11 cellular contexts compared by ENCODE assay signal in the genomic region with DNA sequence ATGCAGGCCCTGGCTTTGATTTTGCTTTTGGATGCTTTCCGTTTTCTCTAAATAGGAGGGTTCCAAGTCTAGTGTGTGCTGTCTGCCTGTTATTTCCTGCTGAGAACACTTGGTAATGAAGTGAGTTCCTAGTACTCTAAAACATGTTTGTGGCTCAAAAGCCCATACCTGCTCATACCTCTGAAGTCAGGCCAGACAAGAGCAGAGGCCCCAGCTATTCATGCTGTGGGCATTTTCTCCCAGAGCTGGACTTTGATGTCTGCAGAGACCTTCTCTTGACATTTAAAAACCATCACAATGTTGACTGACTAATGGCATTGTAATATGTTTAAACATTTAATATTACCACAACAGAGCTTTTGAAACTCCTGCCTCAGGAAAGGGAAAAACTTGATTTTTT.
DNase-seq lines count a peak whose midpoint lies in the region; ATAC-seq, FAIRE-seq and TF ChIP-seq lines count a peak whose summit lies in the region.
"Had no signal": no experiment of that assay in that cellular context is flagged by ENCODE, and none has a peak within 500 bp of the region (broad histone marks: within the 10 kb centered on the region; RNA-seq: fewer than 3 reads in every experiment).

No MANE protein-coding gene starts in this region.

- H3K9me2 ChIP-seq in HCT116 (ENCODE audit: insufficient read depth), result no peaks in the 10 kb centered on the region

- ATAC-seq in HCT116, result peak; percentile 87
- no peak for ATAC-seq in naive thymus-derived CD8-positive, alpha-beta T cell

- no peaks in the 10 kb centered on the region for H3K9me3 ChIP-seq in HCT116 (ENCODE audit: control insufficient read depth in 1 of 2, insufficient read depth in 1 of 2, low read depth in 1 of 2, low read length in 2 of 2)
- no peaks in the 10 kb centered on the region for H3K9me3 ChIP-seq in mammary epithelial cell (replicated peaks; ENCODE audit: insufficient read depth, low read length)
- no peaks in the 10 kb centered on the region for H3K9me3 ChIP-seq in keratinocyte (ENCODE audit: control insufficient read depth, low read depth, low read length)
- H3K9me3 ChIP-seq in stomach, result no peaks in the 10 kb centered on the region

- H3K27me3 ChIP-seq in HCT116 (ENCODE audit: insufficient read depth, low read length) (no peaks in the 10 kb centered on the region), mammary epithelial cell (ENCODE audit: insufficient read depth, low read length) (peaks cover 2% of the 10 kb centered on the region), keratinocyte (ENCODE audit: control insufficient read depth, extremely low read depth, insufficient read depth, low read length) (no peaks in the 10 kb centered on the region), stomach (no peaks in the 10 kb centered on the region)

- RAD21 ChIA-PET in HCT116 (lab: Charles Lee; ENCODE audit: low non-redundant PET in 1 of 2, low total read pairs in 2 of 2, uncharacterized antibody in 2 of 2, unreplicated experiment in 2 of 2), result no interaction called here

- H3K9me1 ChIP-seq in keratinocyte (ENCODE audit: control insufficient read depth, extremely low read depth, insufficient read depth, low read length), result peaks cover 3% of the 10 kb centered on the region

- intact Hi-C loops in HCT116 (cut with micrococcal nuclease) (no loop called here), mammary epithelial cell (cut with micrococcal nuclease) (no loop called here), stomach (cut with DNase I; ENCODE audit: low total_unique reads) (no loop called here)

- H3K4me1 ChIP-seq in HCT116 (ENCODE audit: control insufficient read depth in 1 of 2, insufficient read depth in 2 of 2, low read length in 2 of 2), result peaks cover 21 to 26% of the 10 kb centered on the region in 2 experiments
- peaks cover 11% of the 10 kb centered on the region for H3K4me1 ChIP-seq in mammary epithelial cell (ENCODE audit: insufficient read depth, low read length)
- H3K4me1 ChIP-seq in keratinocyte (ENCODE audit: control insufficient read depth, extremely low read depth, insufficient read depth, low read length), result peaks cover 37% of the 10 kb centered on the region
- peaks cover 7 to 21% (median 19%) of the 10 kb centered on the region in 4 donors for H3K4me1 ChIP-seq in stomach

- TF ChIP-seq RAD21 in HCT116 (IDR thresholded peaks at IDR 0.05; ENCODE audit: low read depth), result no peak; the same call in 1 of the 2 replicates

- peaks cover 0 to 4% (median 0%) of the 10 kb centered on the region in 9 donors for H3K9me3 Mint-ChIP-seq in naive thymus-derived CD8-positive, alpha-beta T cell
- H3K9me3 Mint-ChIP-seq: activated CD4-positive, alpha-beta T cell treated with anti-CD3 and anti-CD28 coated beads, Interleukin-2, amount 10 ng/mL, durations not matched to agents 7 days and 5 days; activated naive CD4-positive, alpha-beta T cell treated with anti-CD3 and anti-CD28 coated beads, Interleukin-2, amount 10 ng/mL, durations not matched to agents 7 days and 5 days had no signal

- H3K36me3 ChIP-seq in HCT116 (ENCODE audit: control insufficient read depth in 1 of 2, insufficient read depth in 2 of 2, low read length in 2 of 2) (no peaks in the 10 kb centered on the region), mammary epithelial cell (ENCODE audit: insufficient read depth, low read length) (no peaks in the 10 kb centered on the region), keratinocyte (ENCODE audit: control insufficient read depth in 2 of 2, extremely low read depth in 1 of 2, insufficient read depth in 2 of 2, low read length in 2 of 2) (no peaks in the 10 kb centered on the region), stomach (no peaks in the 10 kb centered on the region)

- H3K4me2 ChIP-seq in HCT116 (ENCODE audit: low read length) (peak overlapping the region; percentile 43), mammary epithelial cell (ENCODE audit: insufficient read depth, low read depth, low read length) (no peak overlapping the region), keratinocyte (ENCODE audit: control insufficient read depth, extremely low read depth, insufficient read depth, low read depth, low read length) (peak overlapping the region; percentile 67)

- TF ChIP-seq CTCF in HCT116 (IDR thresholded peaks at IDR 0.05 in 2 of 3, conservative IDR thresholded peaks at IDR 0.05 in 1 of 3; ENCODE audit: borderline replicate concordance in 1 of 3, insufficient read depth in 1 of 3, low read depth in 2 of 3, low read length in 2 of 3) (no peak), mammary epithelial cell (conservative IDR thresholded peaks at IDR 0.05 in 1 of 2, IDR thresholded peaks at IDR 0.05 in 1 of 2; ENCODE audit: extremely low read depth in 1 of 2, insufficient read depth in 1 of 2, low read depth in 1 of 2, low read length in 2 of 2) (no peak), keratinocyte (optimal IDR thresholded peaks at IDR 0.05 in 1 of 3, IDR thresholded peaks at IDR 0.05 in 1 of 3, conservative IDR thresholded peaks at IDR 0.05 in 1 of 3; ENCODE audit: extremely low read depth in 1 of 3, insufficient read depth in 2 of 3, low read length in 3 of 3) (no peak), stomach (IDR thresholded peaks at IDR 0.05) (no peak)

- H3K4me1 Mint-ChIP-seq in naive thymus-derived CD8-positive, alpha-beta T cell, result peaks cover 0 to 8% (median 3%) of the 10 kb centered on the region in 4 donors
- H3K4me1 Mint-ChIP-seq: activated CD4-positive, alpha-beta T cell treated with anti-CD3 and anti-CD28 coated beads, Interleukin-2, amount 10 ng/mL, durations not matched to agents 7 days and 5 days; activated naive CD4-positive, alpha-beta T cell treated with anti-CD3 and anti-CD28 coated beads, Interleukin-2, amount 10 ng/mL, durations not matched to agents 7 days and 5 days had no signal

- 58% methylated on average over 1 of the region's 1 CpG for WGBS in mammary epithelial cell (ENCODE audit: low coverage, missing lambda C conversion rate)
- 4 to 16% (median 11%) methylated on average over 1 of the region's 1 CpG for WGBS in stomach, 5 donors

- H3K27me3 Mint-ChIP-seq in naive thymus-derived CD8-positive, alpha-beta T cell, result peaks cover 0 to 12% (median 4%) of the 10 kb centered on the region in 5 donors
- H3K27me3 Mint-ChIP-seq: activated CD4-positive, alpha-beta T cell treated with anti-CD3 and anti-CD28 coated beads, Interleukin-2, amount 10 ng/mL, durations not matched to agents 7 days and 5 days had no signal

- POLR2A ChIA-PET in HCT116 (lab: Charles Lee), result no interaction called here
- POLR2A ChIA-PET in naive thymus-derived CD8-positive, alpha-beta T cell (lab: Charles Lee), result no interaction called here

- peak overlapping the region in 1 of 10 donors; percentile 11 for H3K27ac Mint-ChIP-seq in naive thymus-derived CD8-positive, alpha-beta T cell
- H3K27ac Mint-ChIP-seq: activated CD4-positive, alpha-beta T cell treated with anti-CD3 and anti-CD28 coated beads, Interleukin-2, amount 10 ng/mL, durations not matched to agents 7 days and 5 days; activated naive CD4-positive, alpha-beta T cell treated with anti-CD3 and anti-CD28 coated beads, Interleukin-2, amount 10 ng/mL, durations not matched to agents 7 days and 5 days had no signal

- H4K20me1 ChIP-seq in HCT116 (ENCODE audit: insufficient read depth) (no peaks in the 10 kb centered on the region), mammary epithelial cell (ENCODE audit: insufficient read depth, low read length) (no peaks in the 10 kb centered on the region), keratinocyte (ENCODE audit: control insufficient read depth, extremely low read depth, insufficient read depth, low read length) (no peaks in the 10 kb centered on the region)

- H3K4me3 Mint-ChIP-seq in naive thymus-derived CD8-positive, alpha-beta T cell, result no peak overlapping the region
- H3K4me3 Mint-ChIP-seq: activated CD4-positive, alpha-beta T cell treated with anti-CD3 and anti-CD28 coated beads, Interleukin-2, amount 10 ng/mL, durations not matched to agents 7 days and 5 days; activated naive CD4-positive, alpha-beta T cell treated with anti-CD3 and anti-CD28 coated beads, Interleukin-2, amount 10 ng/mL, durations not matched to agents 7 days and 5 days had no signal

- peak; percentile 38 for DNase-seq in HCT116 (ENCODE audit: low read depth, low spot score)
- peak; percentile 76 for DNase-seq in mammary epithelial cell
- no peak for DNase-seq in keratinocyte (ENCODE audit: low read depth, low spot score)
- DNase-seq in stomach, result no peak
- DNase-seq in RCC 7860 (ENCODE audit: low spot score), result no peak
- no peak for DNase-seq in KG1 (lab: John Stamatoyannopoulos, UW)
- DNase-seq in naive thymus-derived CD8-positive, alpha-beta T cell, result no peak
- no peak for DNase-seq in foreskin melanocyte
- DNase-seq: activated CD4-positive, alpha-beta T cell treated with anti-CD3 and anti-CD28 coated beads, Interleukin-2, amount 10 ng/mL, durations not matched to agents 7 days and 5 days; activated naive CD4-positive, alpha-beta T cell treated with anti-CD3 and anti-CD28 coated beads, Interleukin-2, amount 10 ng/mL, durations not matched to agents 7 days and 5 days; NCI-H1417 had no signal

- TF ChIP-seq POLR2A in HCT116 (IDR thresholded peaks at IDR 0.05; ENCODE audit: borderline replicate concordance, extremely low read depth, insufficient read depth, insufficient read length) (no peak), stomach (IDR thresholded peaks at IDR 0.05) (no peak)

- peaks cover 0 to 2% (median 2%) of the 10 kb centered on the region in 3 donors for H3K36me3 Mint-ChIP-seq in naive thymus-derived CD8-positive, alpha-beta T cell
- H3K36me3 Mint-ChIP-seq: activated naive CD4-positive, alpha-beta T cell treated with anti-CD3 and anti-CD28 coated beads, Interleukin-2, amount 10 ng/mL, durations not matched to agents 7 days and 5 days had no signal

- H3K79me2 ChIP-seq in HCT116 (ENCODE audit: insufficient read depth, low read length) (no peaks in the 10 kb centered on the region), mammary epithelial cell (ENCODE audit: insufficient read depth, low read length) (no peaks in the 10 kb centered on the region), keratinocyte (ENCODE audit: control insufficient read depth, insufficient read depth, low read length) (no peaks in the 10 kb centered on the region)

- peak overlapping the region; percentile 13 for H2AFZ ChIP-seq in HCT116 (ENCODE audit: low read depth, low read length, poor library complexity, severe bottlenecking)
- H2AFZ ChIP-seq in mammary epithelial cell (ENCODE audit: low read depth, low read length), result no peak overlapping the region
- peak overlapping the region; percentile 46 for H2AFZ ChIP-seq in keratinocyte (ENCODE audit: control insufficient read depth, low read length)

- FAIRE-seq in keratinocyte (lab: Jason Lieb, UNC) (peak; percentile 87), RCC 7860 (lab: Jason Lieb, UNC) (no peak)

- no peak overlapping the region for H3K4me3 ChIP-seq in HCT116 (replicated peaks in 1 of 2; ENCODE audit: low read depth in 1 of 2, low read length in 2 of 2)
- no peak overlapping the region for H3K4me3 ChIP-seq in mammary epithelial cell (replicated peaks in 1 of 3; ENCODE audit: insufficient read depth in 1 of 3, low read depth in 2 of 3, low read length in 3 of 3)
- H3K4me3 ChIP-seq in keratinocyte (ENCODE audit: control insufficient read depth in 2 of 3, extremely low read depth in 1 of 3, insufficient read depth in 2 of 3, low read depth in 1 of 3, low read length in 3 of 3), result no peak overlapping the region
- H3K4me3 ChIP-seq in stomach, result no peak overlapping the region

- H3K9ac ChIP-seq in HCT116 (ENCODE audit: low read length), result no peak overlapping the region
- no peak overlapping the region for H3K9ac ChIP-seq in mammary epithelial cell (ENCODE audit: insufficient read depth, low read length)
- peak overlapping the region; percentile 49 for H3K9ac ChIP-seq in keratinocyte (ENCODE audit: control insufficient read depth, extremely low read depth, insufficient read depth, low read length)

- BruUV-seq in HCT116 (replicated peaks; lab: Mats Ljungman, UMichigan) (no TSS peak), mammary epithelial cell (replicated peaks; lab: Mats Ljungman, UMichigan) (no TSS peak)

- dilution Hi-C loops in mammary epithelial cell (cut with HindIII; ENCODE audit: low sequenced_read_pairs) (loop anchor here (5.0 kb wide), 1 partner anchor 84 kb away; no protein-coding TSS in a partner anchor), keratinocyte (cut with MboI; ENCODE audit: extremely low pct_ligation_motif_present, low sequenced_read_pairs) (no loop called here)

- CTCF ChIA-PET in HCT116 (lab: Charles Lee) (no interaction called here), mammary epithelial cell (lab: Charles Lee; ENCODE audit: low non-redundant PET) (no interaction called here)

- H3K27ac ChIP-seq in HCT116 (ENCODE audit: low read depth, low read length) (peak overlapping the region; percentile 27; the same call in 1 of the 2 replicates), mammary epithelial cell (ENCODE audit: insufficient read depth, low read depth, low read length) (no peak overlapping the region), keratinocyte (ENCODE audit: control insufficient read depth, insufficient read depth, low read length) (peak overlapping the region; percentile 41), stomach (peak overlapping the region in 3 of 5 donors; percentile 26 to 63 (median 41))

- in situ Hi-C loops in mammary epithelial cell (cut with MboI; ENCODE audit: low sequenced_read_pairs in 2 of 2), result no loop called here

- TF ChIP-seq EP300 in stomach (IDR thresholded peaks at IDR 0.05), result no peak

Comparison
In these comparisons a context has a peak if more than half of its experiments do, and no peak if none do; other contexts are left out.
1. DNase-seq: peak in HCT116 (single experiment) and mammary epithelial cell (single experiment); none in keratinocyte (single experiment), stomach (single experiment), RCC 7860 (single experiment), KG1 (single experiment), naive thymus-derived CD8-positive, alpha-beta T cell (0 of 10) and foreskin melanocyte (single experiment).